In the genomic region with DNA sequence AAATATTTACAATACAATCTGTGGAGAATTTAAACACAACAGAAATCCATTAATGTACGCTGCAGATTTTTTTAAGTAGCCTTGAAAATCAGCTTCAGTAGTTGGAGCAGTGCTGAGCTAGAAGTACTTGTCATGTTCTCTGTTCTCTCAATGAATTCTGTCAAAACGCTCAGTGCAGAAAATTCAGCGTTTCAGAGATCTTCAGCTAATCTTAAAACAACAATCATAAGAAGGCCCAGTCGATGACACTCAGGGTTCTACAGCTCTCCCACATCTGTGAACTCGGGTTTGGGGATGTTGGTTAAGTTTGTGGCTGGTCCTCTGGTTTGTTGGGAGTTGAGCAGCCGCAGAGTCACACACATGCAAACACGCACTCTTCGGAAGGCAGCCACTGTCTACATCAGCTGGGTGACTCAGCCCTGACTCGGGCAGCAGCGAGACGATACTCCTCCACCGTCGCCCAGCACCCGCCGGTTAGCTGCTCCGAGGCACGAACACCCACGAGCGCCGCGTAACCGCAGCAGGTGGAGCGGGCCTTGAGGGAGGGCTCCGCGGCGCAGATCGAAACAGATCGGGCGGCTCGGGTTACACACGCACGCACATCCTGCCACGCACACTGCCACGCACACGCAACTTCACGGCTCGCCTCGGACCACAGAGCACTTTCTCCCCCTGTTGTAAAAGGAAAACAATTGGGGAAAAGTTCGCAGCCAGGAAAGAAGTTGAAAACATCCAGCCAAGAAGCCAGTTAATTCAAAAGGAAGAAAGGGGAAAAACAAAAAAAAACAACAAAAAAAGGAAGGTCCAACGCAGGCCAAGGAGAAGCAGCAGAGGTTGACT, we compare ENCODE assay signal across 8 cellular contexts.
DNase-seq lines count a peak whose midpoint lies in the region; ATAC-seq and TF ChIP-seq lines count a peak whose summit lies in the region.

No MANE protein-coding gene starts in this region.

- peaks cover 86% of the 10 kb centered on the region for H3K27me3 Mint-ChIP-seq in H9 (ENCODE audit: low read depth)
- no peaks in the 10 kb centered on the region for H3K27me3 Mint-ChIP-seq in central memory CD8-positive, alpha-beta T cell

- H3K4me2 ChIP-seq in H9 (ENCODE audit: insufficient read depth, insufficient read length, low read length): peak overlapping the region; percentile 86

- H3K36me3 Mint-ChIP-seq in H9 (ENCODE audit: insufficient read depth in 1 of 3, low read depth in 3 of 3): no peaks in the 10 kb centered on the region
- H3K36me3 Mint-ChIP-seq in central memory CD8-positive, alpha-beta T cell (ENCODE audit: insufficient read depth): peaks cover 20% of the 10 kb centered on the region

- no peak overlapping the region for H3K18ac ChIP-seq in H9 (ENCODE audit: insufficient read length, low read depth, low read length)

- no peak overlapping the region for H2BK120ac ChIP-seq in H9 (ENCODE audit: low read depth, low read length, poor library complexity, severe bottlenecking)

- H2BK15ac ChIP-seq in H9 (ENCODE audit: low read depth, low read length): no peak overlapping the region

- H3K23me2 ChIP-seq in H9 (ENCODE audit: insufficient read length, low read depth, low read length, poor library complexity, severe bottlenecking): peaks cover 21% of the 10 kb centered on the region

- peak overlapping the region; percentile 58 to 83 for H3K4me3 Mint-ChIP-seq in H9
- H3K4me3 Mint-ChIP-seq in central memory CD8-positive, alpha-beta T cell: peak overlapping the region; percentile 95

- no peak overlapping the region for H3K4ac ChIP-seq in H9 (ENCODE audit: low read depth, low read length)

- H3T11ph ChIP-seq in H9 (ENCODE audit: low read length): no peak overlapping the region

- H2BK12ac ChIP-seq in H9 (ENCODE audit: insufficient read length, low read depth, low read length): no peak overlapping the region

- no peak overlapping the region for H3K14ac ChIP-seq in H9 (ENCODE audit: insufficient read depth, low read length)

- peak overlapping the region; percentile 7 for H3K9ac ChIP-seq in H9 (ENCODE audit: extremely low read depth, insufficient read length, low read length)

- DNase-seq in DMS 273 (lab: John Stamatoyannopoulos, UW; ENCODE audit: unreplicated experiment): peak; percentile 71
- DNase-seq in H9: peak; percentile 46
- peak; percentile 9 for DNase-seq in NCI-H146 treated with DMSO at 0.1 percent for 48 hours (lab: John Stamatoyannopoulos, UW; ENCODE audit: unreplicated experiment)
- DNase-seq in central memory CD8-positive, alpha-beta T cell (ENCODE audit: low spot score in 2 of 2): peak; percentile 58 to 79
- peak; percentile 84 to 87 for DNase-seq in stimulated activated CD4-positive, alpha-beta T cell treated with anti-CD3 and anti-CD28 coated beads, Interleukin-1b, Interleukin-23, amount 100 ng/mL, for 4 hours (ENCODE audit: low read depth in 2 of 2)

- H4K8ac ChIP-seq in H9 (replicated peaks; ENCODE audit: insufficient read length, low read depth, low read length): no peak overlapping the region

- peaks cover 31% of the 10 kb centered on the region in 2 experiments for H3K4me1 Mint-ChIP-seq in H9
- H3K4me1 Mint-ChIP-seq in central memory CD8-positive, alpha-beta T cell: peaks cover 26% of the 10 kb centered on the region

- no peaks in the 10 kb centered on the region for H3K4me1 ChIP-seq in H9 (ENCODE audit: insufficient read depth, low read length)

- no peak overlapping the region for H2BK20ac ChIP-seq in H9 (ENCODE audit: low read depth, low read length, poor library complexity, severe bottlenecking)

- H4K20me1 ChIP-seq in H9 (ENCODE audit: control insufficient read depth, insufficient read depth, insufficient read length): no peaks in the 10 kb centered on the region

- no peak overlapping the region for H3K23ac ChIP-seq in H9 (ENCODE audit: insufficient read length, low read depth, low read length)

- H3K27ac ChIP-seq in H9 (ENCODE audit: insufficient read length, low read depth, low read length): no peak overlapping the region
- peak overlapping the region; percentile 62 for H3K27ac ChIP-seq in layer of hippocampus (ENCODE audit: low read depth, low read length)

- no peak overlapping the region for H4K5ac ChIP-seq in H9 (ENCODE audit: insufficient read length, low read depth, low read length)

- H3K9me3 Mint-ChIP-seq in H9: peaks cover 0 to 3% of the 10 kb centered on the region in 2 experiments; a peak in 2 of 5 replicates
- H3K9me3 Mint-ChIP-seq in central memory CD8-positive, alpha-beta T cell: no peaks in the 10 kb centered on the region

- H2AK5ac ChIP-seq in H9 (ENCODE audit: insufficient read length, low read length): no peak overlapping the region

- H3K27me3 ChIP-seq in H9 (ENCODE audit: insufficient read depth, low read length) (peaks cover 64% of the 10 kb centered on the region), layer of hippocampus (ENCODE audit: control insufficient read depth, insufficient read depth, low read length) (peaks cover 13% of the 10 kb centered on the region)

- H3K27ac Mint-ChIP-seq in H9: peak overlapping the region in 1 of 3 experiments; percentile 53; a peak in 1 of 7 replicates
- H3K27ac Mint-ChIP-seq in central memory CD8-positive, alpha-beta T cell (ENCODE audit: low read depth): peak overlapping the region; percentile 99

- ATAC-seq in activated CD4-positive, CD25-positive, alpha-beta regulatory T cell treated with anti-CD3 and anti-CD28 coated beads, Interleukin-2, amount 50 U/mL, for 24 hours: peak; percentile 75
- ATAC-seq in central memory CD8-positive, alpha-beta T cell (replicated peaks; ENCODE audit: extremely low read depth, poor library complexity, severe bottlenecking): peak; percentile 80
- ATAC-seq in HG03520 (IDR thresholded peaks at IDR 0.05; ENCODE audit: unreplicated experiment): no peak

- no CpG with 5 or more reads among the region's 40 CpGs for WGBS in H9 (ENCODE audit: extremely low coverage, insufficient read length, low lambda C conversion rate)

- H3K79me1 ChIP-seq in H9 (ENCODE audit: insufficient read depth, low read depth, low read length, poor library complexity, severe bottlenecking): no peaks in the 10 kb centered on the region

- TF ChIP-seq CTCF in H9 (conservative IDR thresholded peaks at IDR 0.05): no peak

- no peaks in the 10 kb centered on the region for H3K79me2 ChIP-seq in H9 (ENCODE audit: insufficient read depth, low read length)

- no peaks in the 10 kb centered on the region for H3K9me3 ChIP-seq in H9 (ENCODE audit: control insufficient read depth, low read depth, low read length)

- H4K91ac ChIP-seq in H9 (ENCODE audit: insufficient read length, low read depth, low read length): no peak overlapping the region

- no peak overlapping the region for H3K56ac ChIP-seq in H9 (ENCODE audit: insufficient read length, low read depth, low read length)

- H2AFZ ChIP-seq in H9 (ENCODE audit: low read length): no peak overlapping the region

- H2BK5ac ChIP-seq in H9 (ENCODE audit: insufficient read length, low read length): no peak overlapping the region

Comparison
In these comparisons a context has a peak if more than half of its experiments do, and no peak if none do; other contexts are left out.
1. DNase-seq: peak in every context shown above with its lines; median percentile 86 in stimulated activated CD4-positive, alpha-beta T cell treated with anti-CD3 and anti-CD28 coated beads, Interleukin-1b, Interleukin-23, amount 100 ng/mL, for 4 hours; 71 in DMS 273; 68 in central memory CD8-positive, alpha-beta T cell; 46 in H9; 9 in NCI-H146 treated with DMSO at 0.1 percent for 48 hours.